8 cellular contexts compared by ENCODE assay signal in the genomic region with DNA sequence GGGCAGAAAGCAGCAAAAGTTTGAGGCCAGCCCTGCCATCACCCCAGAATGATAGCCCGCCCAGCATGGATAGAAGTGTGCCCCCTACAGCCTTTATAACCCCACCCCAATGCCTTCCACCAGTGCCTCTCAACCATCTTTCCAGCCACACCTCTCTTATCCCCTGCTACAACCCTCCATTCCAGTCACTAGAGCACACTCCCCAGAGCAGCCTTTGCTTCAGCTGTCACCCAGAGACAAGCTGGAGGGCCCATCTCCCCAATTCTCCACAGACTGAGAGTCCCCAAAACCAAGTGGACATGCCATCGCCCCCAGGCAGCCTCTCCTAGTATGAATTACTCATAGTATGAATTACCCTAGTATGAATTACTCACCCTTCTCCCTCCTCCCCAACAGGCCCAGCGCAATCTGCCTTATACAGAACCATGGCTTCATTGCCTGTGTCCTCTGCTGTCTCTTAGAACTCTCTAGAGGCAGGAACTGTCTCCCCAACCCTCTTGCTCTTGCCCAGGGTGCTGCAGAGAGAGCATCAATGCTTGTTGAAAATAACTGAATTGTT. TPM values are rescaled to one million over a fixed set of nuclear protein-coding genes. Genes with fewer than 3 reads are reported as not detected.
DNase-seq lines count a peak whose midpoint lies in the region; ATAC-seq, FAIRE-seq and TF ChIP-seq lines count a peak whose summit lies in the region.
"Had no signal": no experiment of that assay in that cellular context is flagged by ENCODE, and none has a peak within 500 bp of the region (broad histone marks: within the 10 kb centered on the region; RNA-seq: fewer than 3 reads in every experiment).

No MANE protein-coding gene starts in this region.

- H3K4me2 ChIP-seq in IMR-90 (ENCODE audit: low read depth, low read length), result peak overlapping the region; percentile 13; the same call in 1 of the 2 replicates

- CTCF ChIA-PET in IMR-90 (lab: Yijun Ruan, JAX), result no interaction called here

- H3K4me1 Mint-ChIP-seq in activated T-helper 17 cell treated with anti-CD3 and anti-CD28 coated beads, Interleukin-2, amount 50 U/mL, for 72 hours, result peaks cover 50% of the 10 kb centered on the region
- H3K4me1 Mint-ChIP-seq in stimulated activated naive CD8-positive, alpha-beta T cell treated with anti-CD3 and anti-CD28 coated beads, Interleukin-15, amount 100 ng/mL, for 72 hours, result peaks cover 100% of the 10 kb centered on the region

- 0 out of 2 replicates have a peak overlapping the region, but pooled peaks have one; percentile 13 for H3K56ac ChIP-seq in IMR-90 (ENCODE audit: extremely low read depth, insufficient read depth, low read length)

- H3K79me1 ChIP-seq in IMR-90 (ENCODE audit: low read depth in 1 of 2, low read length in 2 of 2), result peaks cover 0 to 61% of the 10 kb centered on the region in 2 experiments; a peak in 2 of 4 replicates

- no peaks in the 10 kb centered on the region for H3K27me3 Mint-ChIP-seq in activated T-helper 17 cell treated with anti-CD3 and anti-CD28 coated beads, Interleukin-2, amount 50 U/mL, for 72 hours
- H3K27me3 Mint-ChIP-seq in stimulated activated naive CD8-positive, alpha-beta T cell treated with anti-CD3 and anti-CD28 coated beads, Interleukin-15, amount 100 ng/mL, for 72 hours, result no peaks in the 10 kb centered on the region

- H3K27me3 ChIP-seq in IMR-90 (ENCODE audit: control insufficient read depth, insufficient read depth, low read length), result no peaks in the 10 kb centered on the region

- WGBS in IMR-90 (ENCODE audit: extremely low coverage in 2 of 2, insufficient read length in 1 of 2), 2 experiments, result 83% methylated on average over 1 of the region's 3 CpGs; no CpG with 5 or more reads in 1 of the 2 experiments

- peak overlapping the region; percentile 39; the same call in 1 of the 2 replicates for H3K18ac ChIP-seq in IMR-90 (ENCODE audit: low read depth, low read length)

- H4K91ac ChIP-seq in IMR-90 (ENCODE audit: insufficient read depth, low read depth, low read length), result peak overlapping the region; percentile 44

- no peak for TF ChIP-seq RAD21 in IMR-90 (IDR thresholded peaks at IDR 0.05; ENCODE audit: low read length)

- peak overlapping the region; percentile 4 for H2AFZ ChIP-seq in IMR-90 (replicated peaks; ENCODE audit: low read length, poor library complexity)

- H2BK5ac ChIP-seq in IMR-90 (ENCODE audit: low read depth, low read length, poor library complexity, severe bottlenecking), result peak overlapping the region; percentile 97

- H3K4me3 ChIP-seq in IMR-90 (ENCODE audit: insufficient read depth, low read depth, low read length) (no peak overlapping the region), kidney (ENCODE audit: low read length in 2 of 2) (no peak overlapping the region)

- H3K4me1 ChIP-seq in IMR-90 (ENCODE audit: control insufficient read depth, insufficient read depth, low read length) (peaks cover 70% of the 10 kb centered on the region), kidney (ENCODE audit: control insufficient read depth in 1 of 2, insufficient read depth in 1 of 2, low read depth in 1 of 2, low read length in 2 of 2) (peaks cover 74 to 80% of the 10 kb centered on the region in 2 donors)

- peak overlapping the region; percentile 81 for H3K14ac ChIP-seq in IMR-90 (replicated peaks; ENCODE audit: low read depth, low read length)

- peak overlapping the region; percentile 74 for H3K4me3 Mint-ChIP-seq in activated T-helper 17 cell treated with anti-CD3 and anti-CD28 coated beads, Interleukin-2, amount 50 U/mL, for 72 hours
- peak overlapping the region; percentile 73 to 84 for H3K4me3 Mint-ChIP-seq in stimulated activated naive CD8-positive, alpha-beta T cell treated with anti-CD3 and anti-CD28 coated beads, Interleukin-15, amount 100 ng/mL, for 72 hours

- no peaks in the 10 kb centered on the region for H3K9me3 Mint-ChIP-seq in activated T-helper 17 cell treated with anti-CD3 and anti-CD28 coated beads, Interleukin-2, amount 50 U/mL, for 72 hours
- H3K9me3 Mint-ChIP-seq in stimulated activated naive CD8-positive, alpha-beta T cell treated with anti-CD3 and anti-CD28 coated beads, Interleukin-15, amount 100 ng/mL, for 72 hours, result no peaks in the 10 kb centered on the region

- peak overlapping the region; percentile 50; the same call in 2 of the 3 replicates for H2BK15ac ChIP-seq in IMR-90 (ENCODE audit: low read depth, low read length)

- no peak for TF ChIP-seq POLR2A in IMR-90 (IDR thresholded peaks at IDR 0.05; ENCODE audit: low read depth, low read length)

- intact Hi-C loops in IMR-90 (cut with micrococcal nuclease) (no loop called here), kidney (cut with DNase I) (no loop called here)

- peak overlapping the region; percentile 92 for H3K27ac ChIP-seq in IMR-90 (ENCODE audit: insufficient read depth, low read length)
- H3K27ac ChIP-seq in kidney (ENCODE audit: low read depth in 2 of 2, low read length in 2 of 2), result peak overlapping the region; percentile 80 to 88

- peak overlapping the region; percentile 42; the same call in 1 of the 2 replicates for H3K9ac ChIP-seq in IMR-90 (ENCODE audit: low read depth, low read length)
- H3K9ac ChIP-seq in kidney (ENCODE audit: low read length in 2 of 2), result peak overlapping the region in 1 of 2 donors; percentile 63

- 0 out of 2 replicates have a peak, but pooled peaks have one; percentile 3 for ATAC-seq in IMR-90 (ENCODE audit: low read depth)
- peak; percentile 57 for ATAC-seq in activated T-helper 17 cell treated with anti-CD3 and anti-CD28 coated beads, Interleukin-2, amount 50 U/mL, for 72 hours (replicated peaks)
- peak; percentile 63 for ATAC-seq in stimulated activated naive CD8-positive, alpha-beta T cell treated with anti-CD3 and anti-CD28 coated beads, Interleukin-15, amount 100 ng/mL, for 72 hours
- ATAC-seq in HG02588 (IDR thresholded peaks at IDR 0.05; ENCODE audit: unreplicated experiment), result no peak

- DNase-seq in IMR-90, result no peak
- peak; percentile 53 for DNase-seq in kidney
- DNase-seq in stimulated activated naive CD8-positive, alpha-beta T cell treated with anti-CD3 and anti-CD28 coated beads, Interleukin-15, amount 100 ng/mL, for 72 hours, result peak in 1 of 2 donors; percentile 57
- DNase-seq in DMS 273 treated with DMSO at 0.1 percent for 48 hours (lab: John Stamatoyannopoulos, UW), result no peak
- no peak for DNase-seq in NCI-H226
- DNase-seq: dermis blood vessel endothelial cell had no signal

- TF ChIP-seq CTCF in IMR-90 (conservative IDR thresholded peaks at IDR 0.05; ENCODE audit: low read depth, low read length) (no peak), kidney (IDR thresholded peaks at IDR 0.05; ENCODE audit: borderline replicate concordance, extremely low read depth, insufficient read depth) (no peak)

- BruUV-seq in IMR-90 (replicated peaks; lab: Mats Ljungman, UMichigan), result no TSS peak

- peaks cover 100% of the 10 kb centered on the region for H4K20me1 ChIP-seq in IMR-90 (ENCODE audit: insufficient read depth, low read length)

- dilution Hi-C loops in IMR-90 (cut with HindIII; ENCODE audit: low sequenced_read_pairs, unreplicated experiment), result no loop called here

- H2BK120ac ChIP-seq in IMR-90 (ENCODE audit: low read depth, low read length), result peak overlapping the region; percentile 58; the same call in 1 of the 2 replicates

- H2BK20ac ChIP-seq in IMR-90 (ENCODE audit: low read depth, low read length), result peak overlapping the region; percentile 64

- H3K23ac ChIP-seq in IMR-90 (ENCODE audit: low read depth, low read length), result peak overlapping the region; percentile 39

- in situ Hi-C loops in IMR-90 (cut with MboI; ENCODE audit: low sequenced_read_pairs), result no loop called here

- FAIRE-seq in kidney (lab: Jason Lieb, UNC), result no peak

- peaks cover 95% of the 10 kb centered on the region for H3K36me3 Mint-ChIP-seq in activated T-helper 17 cell treated with anti-CD3 and anti-CD28 coated beads, Interleukin-2, amount 50 U/mL, for 72 hours (ENCODE audit: low read depth)

- H4K5ac ChIP-seq in IMR-90 (ENCODE audit: low read depth, low read length), result peak overlapping the region; percentile 55; the same call in 1 of the 2 replicates

- H3K4ac ChIP-seq in IMR-90 (ENCODE audit: low read depth, low read length), result peak overlapping the region; percentile 85

- peaks cover 65% of the 10 kb centered on the region for H3K9me1 ChIP-seq in IMR-90 (ENCODE audit: insufficient read depth, low read length)

- peaks cover 40% of the 10 kb centered on the region for H3K36me3 ChIP-seq in IMR-90 (ENCODE audit: control insufficient read depth, insufficient read depth, low read length)
- H3K36me3 ChIP-seq in kidney (ENCODE audit: control insufficient read depth in 1 of 2, insufficient read depth in 2 of 2, low read length in 2 of 2), result peaks cover 0 to 9% of the 10 kb centered on the region in 2 donors

- peak overlapping the region; percentile 65 for H2AK9ac ChIP-seq in IMR-90 (replicated peaks; ENCODE audit: low read depth, low read length, poor library complexity)

- POLR2A ChIA-PET in IMR-90 (lab: Charles Lee; ENCODE audit: unreplicated experiment), result no interaction called here

- peak overlapping the region; percentile 88 for H3K27ac Mint-ChIP-seq in activated T-helper 17 cell treated with anti-CD3 and anti-CD28 coated beads, Interleukin-2, amount 50 U/mL, for 72 hours
- H3K27ac Mint-ChIP-seq in stimulated activated naive CD8-positive, alpha-beta T cell treated with anti-CD3 and anti-CD28 coated beads, Interleukin-15, amount 100 ng/mL, for 72 hours, result peak overlapping the region; percentile 77 to 88

- H3K9me3 ChIP-seq in IMR-90 (ENCODE audit: control insufficient read depth, insufficient read depth, low read length) (no peaks in the 10 kb centered on the region), kidney (ENCODE audit: control insufficient read depth in 1 of 2, low read length in 2 of 2) (no peaks in the 10 kb centered on the region)

- peak overlapping the region; percentile 60 for H2AK5ac ChIP-seq in IMR-90 (ENCODE audit: low read depth, low read length)

- peak overlapping the region; percentile 42 to 71 for H4K8ac ChIP-seq in IMR-90 (ENCODE audit: low read depth in 2 of 2, low read length in 2 of 2)

TF ChIP-seq in IMR-90, 13 proteins besides CTCF, POLR2A, EP300 and RAD21:
- TF ChIP-seq RCOR1 (IDR thresholded peaks at IDR 0.05; ENCODE audit: insufficient replicate concordance, low read length) (no peak), FOS (IDR thresholded peaks at IDR 0.05; ENCODE audit: low read depth, low read length) (peak; percentile 21; the same call in 1 of the 2 replicates), CEBPB (IDR thresholded peaks at IDR 0.05; ENCODE audit: low read depth, low read length) (no peak), BHLHE40 (IDR thresholded peaks at IDR 0.05; ENCODE audit: low read depth, low read length) (0 out of 2 replicates have a peak, but pooled peaks have one; percentile 6)

RNA-seq across cellular contexts. Expression of a gene that starts 24.9 kb away (rescaled TPM):
- total RNA-seq in IMR-90 (2012; rRNA removed) (554 and 783 TPM in 2 replicates), kidney (655 TPM)
- polyA plus RNA-seq in IMR-90 (2012; rRNA removed) (475 and 507 TPM in 2 replicates), kidney (ENCODE audit: insufficient read depth, low read depth, low replicate concordance) (85.2 TPM)
- 197 and 382 TPM in 2 replicates for polyA plus RNA-seq in IMR-90 (2012; cell fraction: cytosol; rRNA removed)
- polyA plus RNA-seq in IMR-90 (2012; cell fraction: nucleus; rRNA removed; ENCODE audit: low replicate concordance), result 449 and 493 TPM in 2 replicates
- 100 to 1,000 TPM; 782 to 800 TPM for total RNA-seq in activated T-helper 17 cell treated with anti-CD3 and anti-CD28 coated beads, Interleukin-2, amount 50 U/mL, for 72 hours
